ENCODE assay signal across 43 cellular contexts in the genomic region with DNA sequence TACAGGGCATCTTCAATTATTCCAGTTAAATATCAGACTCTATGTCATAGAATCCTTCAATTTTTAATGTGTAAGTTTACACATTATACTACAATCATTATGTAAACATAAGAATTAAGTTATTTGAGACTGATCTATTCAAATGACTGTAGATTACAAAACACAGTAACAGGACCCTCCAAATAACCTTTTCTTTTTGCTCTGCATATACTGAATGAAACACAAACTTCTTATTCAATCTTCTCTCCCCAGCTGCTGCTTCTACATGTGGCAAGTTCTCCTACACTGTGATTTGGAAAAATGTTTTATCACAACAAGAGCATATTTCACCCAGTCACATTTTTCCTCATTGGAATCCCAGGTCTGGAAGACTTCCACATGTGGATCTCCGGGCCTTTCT. TPM values are rescaled to one million over a fixed set of nuclear protein-coding genes. Genes with fewer than 3 reads are reported as not detected.
"Had no signal": no experiment of that assay in that cellular context is flagged by ENCODE, and none has a peak within 500 bp of the region (broad histone marks: within the 10 kb centered on the region; RNA-seq: fewer than 3 reads in every experiment).

A gene (plus strand): TSS at position 301 of the 400 bp plus-strand sequence. CDS start 0 bp downstream, at position 301.

- H3K36me3 ChIP-seq: adrenal gland, ascending aorta, brain microvascular endothelial cell, breast epithelium, cardiac muscle cell had no signal

- H3K4me1 ChIP-seq: adrenal gland, ascending aorta, body of pancreas, breast epithelium had no signal

- H3K27ac ChIP-seq: adrenal gland, ascending aorta, body of pancreas, brain microvascular endothelial cell, breast epithelium, cardiac muscle cell had no signal

- H3K9me3 ChIP-seq: adrenal gland, ascending aorta, body of pancreas, breast epithelium had no signal

- H3K27ac Mint-ChIP-seq: activated naive CD4-positive, alpha-beta T cell treated with anti-CD3 and anti-CD28 coated beads for 36 hours; activated naive CD4-positive, alpha-beta T cell treated with anti-CD3 and anti-CD28 coated beads, Interleukin-2, amount 10 ng/mL, durations not matched to agents 7 days and 5 days; activated naive CD4-positive, alpha-beta T cell treated with anti-CD3 and anti-CD28 coated beads, Interleukin-2, amount 50 U/mL, for 24 hours; activated naive CD4-positive, alpha-beta T cell treated with anti-CD3 and anti-CD28 coated beads, Interleukin-2, amount 50 U/mL, for 72 hours; activated naive CD8-positive, alpha-beta T cell; activated naive CD8-positive, alpha-beta T cell treated with anti-CD3 and anti-CD28 coated beads for 36 hours; activated naive CD8-positive, alpha-beta T cell treated with anti-CD3 and anti-CD28 coated beads, Interleukin-2, amount 10 ng/mL, durations not matched to agents 7 days and 5 days; activated naive CD8-positive, alpha-beta T cell treated with anti-CD3 and anti-CD28 coated beads, Interleukin-2, amount 50 U/mL, for 24 hours; activated T-cell treated with anti-CD3 and anti-CD28 coated beads, Interleukin-2, amount 50 U/mL, for 24 hours; activated T-cell treated with anti-CD3 and anti-CD28 coated beads, Interleukin-2, amount 50 U/mL, for 72 hours; activated T-helper 1 cell treated with anti-CD3 and anti-CD28 coated beads, Interleukin-12 subunit alpha, Interleukin-12 subunit beta, Interleukin-2, Interleukin-4 antibody, amounts not matched to agents 30 ng/mL and 10 ng/mL and 1 ng/mL, durations not matched to agents 14 hours and 24 hours and 36 hours; activated T-helper 17 cell treated with anti-CD3 and anti-CD28 coated beads, Interleukin-2, amount 50 U/mL, for 72 hours; activated T-helper 2 cell treated with anti-CD3 and anti-CD28 coated beads, Interferon-gamma antibody, Interleukin-2, Interleukin-4, amounts not matched to agents 10 μg/mL and 5 μg/mL and 100 μg/mL, durations not matched to agents 14 hours and 24 hours and 36 hours; brain had no signal

- DNase-seq: activated effector memory CD4-positive, alpha-beta T cell treated with anti-CD3 and anti-CD28 coated beads, Interleukin-2, amount 50 U/mL, for 16 hours; activated gamma-delta T cell; activated gamma-delta T cell treated with Interleukin-2 at 50 U/mL for 16 hours; activated naive CD4-positive, alpha-beta T cell; activated naive CD4-positive, alpha-beta T cell treated with anti-CD3 and anti-CD28 coated beads for 36 hours; activated naive CD4-positive, alpha-beta T cell treated with anti-CD3 and anti-CD28 coated beads, Interleukin-2, amount 10 ng/mL, durations not matched to agents 7 days and 5 days; activated naive CD4-positive, alpha-beta T cell treated with anti-CD3 and anti-CD28 coated beads, Interleukin-2, amount 50 U/mL, for 16 hours; activated naive CD4-positive, alpha-beta T cell treated with Interleukin-2 at 50 U/mL for 16 hours; activated naive CD8-positive, alpha-beta T cell treated with anti-CD3 and anti-CD28 coated beads for 36 hours; activated naive CD8-positive, alpha-beta T cell treated with anti-CD3 and anti-CD28 coated beads, Interleukin-2, amount 10 ng/mL, durations not matched to agents 7 days and 5 days; activated naive CD8-positive, alpha-beta T cell treated with anti-CD3 and anti-CD28 coated beads, Interleukin-2, amount 50 U/mL, for 24 hours; activated T-cell treated with anti-CD3 and anti-CD28 coated beads, Interleukin-2, amount 50 U/mL, for 1 hour; activated T-cell treated with anti-CD3 and anti-CD28 coated beads, Interleukin-2, amount 50 U/mL, for 24 hours; activated T-cell treated with anti-CD3 and anti-CD28 coated beads, Interleukin-2, amount 50 U/mL, for 4 hours; activated T-cell treated with anti-CD3 and anti-CD28 coated beads, Interleukin-2, amount 50 U/mL, for 48 hours; activated T-cell treated with anti-CD3 and anti-CD28 coated beads, Interleukin-2, amount 50 U/mL, for 72 hours; adrenal gland; amniotic stem cell; amygdala; anterior cingulate cortex; aorta; body of pancreas; brain microvascular endothelial cell; caudate nucleus; central memory CD4-positive, alpha-beta T cell; cerebellar nuclear complex had no signal

- H3K4me3 ChIP-seq: adrenal gland, ascending aorta, body of pancreas, breast epithelium, cardiac muscle cell had no signal

- H3K4me3 Mint-ChIP-seq: activated naive CD4-positive, alpha-beta T cell treated with anti-CD3 and anti-CD28 coated beads for 36 hours; activated naive CD4-positive, alpha-beta T cell treated with anti-CD3 and anti-CD28 coated beads, Interleukin-2, amount 10 ng/mL, durations not matched to agents 7 days and 5 days; activated naive CD4-positive, alpha-beta T cell treated with anti-CD3 and anti-CD28 coated beads, Interleukin-2, amount 50 U/mL, for 24 hours; activated naive CD8-positive, alpha-beta T cell; activated naive CD8-positive, alpha-beta T cell treated with anti-CD3 and anti-CD28 coated beads for 36 hours; activated naive CD8-positive, alpha-beta T cell treated with anti-CD3 and anti-CD28 coated beads, Interleukin-2, amount 10 ng/mL, durations not matched to agents 7 days and 5 days; activated naive CD8-positive, alpha-beta T cell treated with anti-CD3 and anti-CD28 coated beads, Interleukin-2, amount 50 U/mL, for 24 hours; activated T-cell treated with anti-CD3 and anti-CD28 coated beads, Interleukin-2, amount 50 U/mL, for 24 hours; activated T-cell treated with anti-CD3 and anti-CD28 coated beads, Interleukin-2, amount 50 U/mL, for 4 hours; activated T-cell treated with anti-CD3 and anti-CD28 coated beads, Interleukin-2, amount 50 U/mL, for 72 hours; activated T-helper 1 cell treated with anti-CD3 and anti-CD28 coated beads, Interleukin-12 subunit alpha, Interleukin-12 subunit beta, Interleukin-2, Interleukin-4 antibody, amounts not matched to agents 30 ng/mL and 10 ng/mL and 1 ng/mL, durations not matched to agents 14 hours and 24 hours and 36 hours; activated T-helper 17 cell treated with anti-CD3 and anti-CD28 coated beads, Interleukin-2, amount 50 U/mL, for 72 hours; brain; central memory CD8-positive, alpha-beta T cell had no signal

- H3K27me3 ChIP-seq: adrenal gland, ascending aorta, body of pancreas, brain microvascular endothelial cell, breast epithelium, cardiac muscle cell had no signal

- H3K27me3 Mint-ChIP-seq: activated naive CD4-positive, alpha-beta T cell treated with anti-CD3 and anti-CD28 coated beads, Interleukin-2, amount 10 ng/mL, durations not matched to agents 7 days and 5 days; activated naive CD4-positive, alpha-beta T cell treated with anti-CD3 and anti-CD28 coated beads, Interleukin-2, amount 50 U/mL, for 24 hours; activated naive CD8-positive, alpha-beta T cell treated with anti-CD3 and anti-CD28 coated beads for 36 hours; activated naive CD8-positive, alpha-beta T cell treated with anti-CD3 and anti-CD28 coated beads, Interleukin-2, amount 50 U/mL, for 24 hours; activated T-cell treated with anti-CD3 and anti-CD28 coated beads, Interleukin-2, amount 50 U/mL, for 24 hours; central memory CD8-positive, alpha-beta T cell had no signal

- H3K4me1 Mint-ChIP-seq: activated naive CD4-positive, alpha-beta T cell treated with anti-CD3 and anti-CD28 coated beads, Interleukin-2, amount 10 ng/mL, durations not matched to agents 7 days and 5 days; activated naive CD4-positive, alpha-beta T cell treated with anti-CD3 and anti-CD28 coated beads, Interleukin-2, amount 50 U/mL, for 24 hours; activated naive CD8-positive, alpha-beta T cell treated with anti-CD3 and anti-CD28 coated beads for 36 hours; activated naive CD8-positive, alpha-beta T cell treated with anti-CD3 and anti-CD28 coated beads, Interleukin-2, amount 10 ng/mL, durations not matched to agents 7 days and 5 days; activated naive CD8-positive, alpha-beta T cell treated with anti-CD3 and anti-CD28 coated beads, Interleukin-2, amount 50 U/mL, for 24 hours; activated T-helper 17 cell treated with anti-CD3 and anti-CD28 coated beads, Interleukin-2, amount 50 U/mL, for 72 hours; brain; central memory CD8-positive, alpha-beta T cell had no signal

- H3K9me3 Mint-ChIP-seq: activated naive CD4-positive, alpha-beta T cell treated with anti-CD3 and anti-CD28 coated beads for 36 hours; activated naive CD8-positive, alpha-beta T cell treated with anti-CD3 and anti-CD28 coated beads, Interleukin-2, amount 10 ng/mL, durations not matched to agents 7 days and 5 days; activated naive CD8-positive, alpha-beta T cell treated with anti-CD3 and anti-CD28 coated beads, Interleukin-2, amount 50 U/mL, for 24 hours; activated T-cell treated with anti-CD3 and anti-CD28 coated beads, Interleukin-2, amount 50 U/mL, for 24 hours; activated T-cell treated with anti-CD3 and anti-CD28 coated beads, Interleukin-2, amount 50 U/mL, for 4 hours; activated T-cell treated with anti-CD3 and anti-CD28 coated beads, Interleukin-2, amount 50 U/mL, for 72 hours; activated T-helper 1 cell treated with anti-CD3 and anti-CD28 coated beads, Interleukin-12 subunit alpha, Interleukin-12 subunit beta, Interleukin-2, Interleukin-4 antibody, amounts not matched to agents 30 ng/mL and 10 ng/mL and 1 ng/mL, durations not matched to agents 14 hours and 24 hours and 36 hours; activated T-helper 17 cell treated with anti-CD3 and anti-CD28 coated beads, Interleukin-2, amount 50 U/mL, for 72 hours; activated T-helper 2 cell treated with anti-CD3 and anti-CD28 coated beads, Interferon-gamma antibody, Interleukin-2, Interleukin-4, amounts not matched to agents 10 μg/mL and 5 μg/mL and 100 μg/mL, durations not matched to agents 14 hours and 24 hours and 36 hours; brain had no signal

- H3K36me3 Mint-ChIP-seq: activated naive CD4-positive, alpha-beta T cell treated with anti-CD3 and anti-CD28 coated beads, Interleukin-2, amount 10 ng/mL, durations not matched to agents 7 days and 5 days; activated naive CD4-positive, alpha-beta T cell treated with anti-CD3 and anti-CD28 coated beads, Interleukin-2, amount 50 U/mL, for 24 hours; activated naive CD4-positive, alpha-beta T cell treated with anti-CD3 and anti-CD28 coated beads, Interleukin-2, amount 50 U/mL, for 72 hours; activated naive CD8-positive, alpha-beta T cell; activated naive CD8-positive, alpha-beta T cell treated with anti-CD3 and anti-CD28 coated beads for 36 hours; activated naive CD8-positive, alpha-beta T cell treated with anti-CD3 and anti-CD28 coated beads, Interleukin-2, amount 10 ng/mL, durations not matched to agents 7 days and 5 days; brain had no signal

- FAIRE-seq: astrocyte had no signal

- ATAC-seq: activated naive CD4-positive, alpha-beta T cell treated with anti-CD3 and anti-CD28 coated beads, Interleukin-2, amount 50 U/mL, for 72 hours; activated naive CD8-positive, alpha-beta T cell treated with anti-CD3 and anti-CD28 coated beads, Interleukin-2, amount 50 U/mL, for 24 hours; activated T-cell treated with anti-CD3 and anti-CD28 coated beads, Interleukin-2, amount 50 U/mL, for 4 hours; activated T-cell treated with anti-CD3 and anti-CD28 coated beads, Interleukin-2, amount 50 U/mL, for 72 hours; activated T-helper 17 cell treated with anti-CD3 and anti-CD28 coated beads, Interleukin-2, amount 50 U/mL, for 72 hours; body of pancreas had no signal

RNA-seq across cellular contexts. Expression of the gene that starts here (rescaled TPM):
- total RNA-seq: activated naive CD4-positive, alpha-beta T cell treated with anti-CD3 and anti-CD28 coated beads for 36 hours; activated naive CD4-positive, alpha-beta T cell treated with anti-CD3 and anti-CD28 coated beads, Interleukin-2, amount 50 U/mL, for 72 hours; activated naive CD8-positive, alpha-beta T cell treated with anti-CD3 and anti-CD28 coated beads for 36 hours; activated naive CD8-positive, alpha-beta T cell treated with anti-CD3 and anti-CD28 coated beads, Interleukin-2, amount 10 ng/mL, durations not matched to agents 7 days and 5 days; activated T-cell treated with anti-CD3 and anti-CD28 coated beads, Interleukin-2, amount 50 U/mL, for 4 hours; activated T-cell treated with anti-CD3 and anti-CD28 coated beads, Interleukin-2, amount 50 U/mL, for 72 hours; activated T-helper 1 cell treated with anti-CD3 and anti-CD28 coated beads, Interleukin-12 subunit alpha, Interleukin-12 subunit beta, Interleukin-2, Interleukin-4 antibody, amounts not matched to agents 30 ng/mL and 10 ng/mL and 1 ng/mL, durations not matched to agents 14 hours and 24 hours and 36 hours; activated T-helper 17 cell treated with anti-CD3 and anti-CD28 coated beads, Interleukin-2, amount 50 U/mL, for 72 hours; activated T-helper 2 cell treated with anti-CD3 and anti-CD28 coated beads, Interferon-gamma antibody, Interleukin-2, Interleukin-4, amounts not matched to agents 10 μg/mL and 5 μg/mL and 100 μg/mL, durations not matched to agents 14 hours and 24 hours and 36 hours; adrenal gland; aorta; ascending aorta; astrocyte; body of pancreas; breast epithelium; bronchial epithelial cell; cardiac muscle cell; cardiac septum; cerebellum; chondrocyte had no signal
- polyA plus RNA-seq: adipose tissue, adrenal gland, aorta, cardiac muscle cell had no signal
